ENCODE assay signal across 8 cellular contexts in the genomic region with DNA sequence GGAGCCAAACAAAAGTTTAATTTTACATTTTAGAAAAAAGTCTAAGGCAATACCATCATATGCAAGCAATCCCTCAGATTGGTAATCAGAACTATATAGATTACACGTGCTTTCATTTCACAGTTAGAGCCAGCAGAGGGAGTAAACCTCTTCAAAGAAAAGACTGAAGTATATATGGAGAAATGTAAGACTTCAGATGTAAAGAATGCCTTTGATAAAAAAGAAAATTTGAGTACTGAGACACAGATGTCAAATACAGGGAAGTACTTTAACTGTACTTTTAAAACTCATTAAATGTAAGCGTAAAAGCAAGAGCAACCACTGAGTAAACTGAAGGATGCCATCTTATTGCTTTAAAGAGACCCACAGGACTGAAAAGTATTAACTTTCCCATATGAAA.
DNase-seq lines count a peak whose midpoint lies in the region; ATAC-seq, FAIRE-seq and TF ChIP-seq lines count a peak whose summit lies in the region.

No MANE protein-coding gene starts in this region.

- peaks cover 77% of the 10 kb centered on the region for H3K4me1 Mint-ChIP-seq in activated naive CD8-positive, alpha-beta T cell treated with anti-CD3 and anti-CD28 coated beads, Interleukin-2, amount 50 U/mL, for 24 hours
- peaks cover 28% of the 10 kb centered on the region for H3K4me1 Mint-ChIP-seq in type B pancreatic cell (ENCODE audit: unreplicated experiment)

- no peaks in the 10 kb centered on the region for H3K27me3 Mint-ChIP-seq in activated naive CD8-positive, alpha-beta T cell treated with anti-CD3 and anti-CD28 coated beads, Interleukin-2, amount 50 U/mL, for 24 hours
- no peaks in the 10 kb centered on the region for H3K27me3 Mint-ChIP-seq in type B pancreatic cell

- DNase-seq in CMK (ENCODE audit: low read depth), result peak; percentile 24
- DNase-seq in NCI-H460 (ENCODE audit: extremely low read depth, low read depth), result peak; percentile 74
- no peak for DNase-seq in activated naive CD8-positive, alpha-beta T cell treated with anti-CD3 and anti-CD28 coated beads, Interleukin-2, amount 50 U/mL, for 24 hours
- DNase-seq in type B pancreatic cell (ENCODE audit: extremely low spot score, unreplicated experiment), result no peak
- no peak for DNase-seq in T1000 (lab: John Stamatoyannopoulos, UW)

- H3K36me3 Mint-ChIP-seq in activated naive CD8-positive, alpha-beta T cell treated with anti-CD3 and anti-CD28 coated beads, Interleukin-2, amount 50 U/mL, for 24 hours (ENCODE audit: low read depth), result peaks cover 68% of the 10 kb centered on the region
- peaks cover 23% of the 10 kb centered on the region for H3K36me3 Mint-ChIP-seq in type B pancreatic cell

- peak; percentile 84 for TF ChIP-seq CTCF in type B pancreatic cell (conservative IDR thresholded peaks at IDR 0.05)

- FAIRE-seq in islet of Langerhans (lab: Jason Lieb, UNC), result peak; percentile 97

- ATAC-seq in GM18520 (IDR thresholded peaks at IDR 0.05; ENCODE audit: unreplicated experiment) (peak; percentile 72), HG03097 (IDR thresholded peaks at IDR 0.05; ENCODE audit: low FRiP score, unreplicated experiment) (peak; percentile 73)
- peak; percentile 81 for ATAC-seq in activated naive CD8-positive, alpha-beta T cell treated with anti-CD3 and anti-CD28 coated beads, Interleukin-2, amount 50 U/mL, for 24 hours

- peaks cover 4% of the 10 kb centered on the region for H3K9me3 Mint-ChIP-seq in activated naive CD8-positive, alpha-beta T cell treated with anti-CD3 and anti-CD28 coated beads, Interleukin-2, amount 50 U/mL, for 24 hours
- peaks cover 4% of the 10 kb centered on the region for H3K9me3 Mint-ChIP-seq in type B pancreatic cell

- H3K27ac Mint-ChIP-seq in activated naive CD8-positive, alpha-beta T cell treated with anti-CD3 and anti-CD28 coated beads, Interleukin-2, amount 50 U/mL, for 24 hours, result peak overlapping the region; percentile 83
- peak overlapping the region; percentile 83 for H3K27ac Mint-ChIP-seq in type B pancreatic cell

- H3K4me3 Mint-ChIP-seq in activated naive CD8-positive, alpha-beta T cell treated with anti-CD3 and anti-CD28 coated beads, Interleukin-2, amount 50 U/mL, for 24 hours, result no peak overlapping the region
- H3K4me3 Mint-ChIP-seq in type B pancreatic cell, result peak overlapping the region; percentile 46

Comparison
In these comparisons a context has a peak if more than half of its experiments do, and no peak if none do; other contexts are left out.
1. DNase-seq: peak in CMK (single experiment) and NCI-H460 (single experiment); none in activated naive CD8-positive, alpha-beta T cell treated with anti-CD3 and anti-CD28 coated beads, Interleukin-2, amount 50 U/mL, for 24 hours (single experiment), type B pancreatic cell (single experiment) and T1000 (single experiment).
2. Peak in every context shown above with its lines, with median percentiles within 50 percentile points of each other: ATAC-seq.